ENCODE assay signal across 9 cellular contexts in the genomic region with DNA sequence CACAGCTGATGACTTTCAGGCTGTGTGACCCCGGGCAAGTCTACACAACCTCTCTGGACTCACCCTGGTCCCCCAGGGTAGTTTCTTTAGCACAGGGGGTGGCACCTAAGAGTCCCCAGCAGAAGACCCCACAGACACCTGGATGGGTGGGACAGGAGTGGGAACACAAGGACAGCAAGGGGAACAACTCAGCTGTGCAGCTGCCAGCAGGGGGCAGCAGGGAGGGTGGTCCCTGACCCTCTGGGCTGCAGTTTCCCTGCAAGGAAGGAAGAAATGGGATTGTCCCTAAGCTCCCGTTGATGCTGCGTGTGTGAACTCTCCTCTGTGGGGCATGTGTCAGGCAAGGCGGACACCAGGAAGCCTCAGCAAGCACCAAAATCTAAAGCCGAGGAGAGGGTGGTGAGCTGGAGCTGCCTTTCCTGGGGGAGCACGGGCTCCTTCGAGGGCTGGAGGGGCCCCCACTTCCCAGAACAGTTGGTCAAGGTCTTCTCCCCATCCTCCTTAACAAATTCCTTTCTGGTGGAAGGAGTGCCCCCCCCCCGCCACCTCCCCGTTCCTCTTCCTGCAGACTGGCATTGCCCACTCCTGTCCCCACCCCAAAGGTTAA. TPM values are rescaled to one million over a fixed set of nuclear protein-coding genes. Genes with fewer than 3 reads are reported as not detected.
A peak's percentile ranks its signal among the peaks of the same experiment; 100 is the strongest.
DNase-seq lines count a peak whose midpoint lies in the region; ATAC-seq and TF ChIP-seq lines count a peak whose summit lies in the region.
"Had no signal": no experiment of that assay in that cellular context is flagged by ENCODE, and none has a peak within 500 bp of the region (broad histone marks: within the 10 kb centered on the region; RNA-seq: fewer than 3 reads in every experiment).

No MANE protein-coding gene starts in this region.

- H3K4me3 ChIP-seq in heart left ventricle, result no peak overlapping the region
- H3K4me3 ChIP-seq in foreskin fibroblast (ENCODE audit: low read depth in 1 of 2, low read length in 2 of 2), result no peak overlapping the region
- no peak overlapping the region for H3K4me3 ChIP-seq in testis
- H3K4me3 ChIP-seq: skin epidermis had no signal

- peak in 2 of 4 donors; percentile 25 to 34 for ATAC-seq in heart left ventricle
- ATAC-seq in Right ventricle myocardium superior (ENCODE audit: poor library complexity), result no peak
- no peak for ATAC-seq in HG03342 (IDR thresholded peaks at IDR 0.05; ENCODE audit: unreplicated experiment)
- no peak for ATAC-seq in HG03520 (IDR thresholded peaks at IDR 0.05; ENCODE audit: unreplicated experiment)

- TF ChIP-seq CTCF in heart left ventricle (IDR thresholded peaks at IDR 0.05), result peak; percentile 39 to 71 (median 60)
- TF ChIP-seq CTCF in foreskin fibroblast (IDR thresholded peaks at IDR 0.05; ENCODE audit: low read depth, low read length), result peak; percentile 68
- peak in 2 of 3 experiments; percentile 20 to 62 for TF ChIP-seq CTCF in testis (IDR thresholded peaks at IDR 0.05)

- H3K9me3 ChIP-seq in heart left ventricle (no peaks in the 10 kb centered on the region), testis (no peaks in the 10 kb centered on the region)

- H3K27ac ChIP-seq in heart left ventricle (no peak overlapping the region), testis (no peak overlapping the region)
- H3K27ac ChIP-seq: skin epidermis had no signal

- TF ChIP-seq POLR2A in heart left ventricle (IDR thresholded peaks at IDR 0.05), result no peak
- TF ChIP-seq POLR2A in testis (IDR thresholded peaks at IDR 0.05), result no peak

- H3K36me3 ChIP-seq in heart left ventricle (no peaks in the 10 kb centered on the region), testis (ENCODE audit: low read depth, missing control alignments) (no peaks in the 10 kb centered on the region)

- DNase-seq in heart left ventricle, result no peak
- DNase-seq in Right ventricle myocardium superior, result no peak
- DNase-seq in RPMI8226, result peak; percentile 44
- DNase-seq in foreskin fibroblast, result peak in 1 of 2 donors; percentile 33
- DNase-seq in testis, result peak; percentile 37
- DNase-seq in superior temporal gyrus (ENCODE audit: extremely low spot score), result no peak

- intact Hi-C loops in heart left ventricle (cut with DNase I) (loop anchor here in 4 of 10 donors (5.0 kb wide), 1 partner anchor 140 kb away; no protein-coding TSS in a partner anchor), Right ventricle myocardium superior (cut with DNase I) (no loop called here), testis (cut with DNase I; ENCODE audit: low total_unique reads) (no loop called here)

- H3K27me3 ChIP-seq in heart left ventricle (peaks cover 0 to 7% (median 0%) of the 10 kb centered on the region in 9 donors), testis (no peaks in the 10 kb centered on the region)

- H3K4me1 ChIP-seq in heart left ventricle (no peaks in the 10 kb centered on the region), testis (no peaks in the 10 kb centered on the region)

- 60 to 73% (median 63%) methylated on average over 9 of the region's 9 CpGs for WGBS in heart left ventricle, 4 donors
- 67 to 85% methylated on average over 6 to 9 of the region's 9 CpGs for WGBS in testis, 2 donors

RNA-seq across cellular contexts. Expression of a gene that starts 24.1 kb away (rescaled TPM):
- total RNA-seq in heart left ventricle (100 to 1,000 TPM in 2 of 9 donors, 10 to 100 TPM in 7; 39.6 to 135 (median 63.3) TPM), Right ventricle myocardium superior (42.9 TPM), testis (10 to 100 TPM; 22.1 to 40.6 TPM)
- polyA plus RNA-seq in heart left ventricle (10 to 100 TPM; 24.9 to 62.3 TPM), testis (ENCODE audit: insufficient read depth, low read depth, low replicate concordance) (23.8 TPM)

Comparison
In these comparisons a context has a peak if more than half of its experiments do, and no peak if none do; other contexts are left out.
1. DNase-seq: peak in RPMI8226 (single experiment) and testis (single experiment); none in heart left ventricle (0 of 5), Right ventricle myocardium superior (single experiment) and superior temporal gyrus (single experiment).
2. Peak in every context shown above with its lines, with median percentiles within 50 percentile points of each other: CTCF ChIP-seq.